8 cellular contexts compared by ENCODE assay signal in the genomic region with DNA sequence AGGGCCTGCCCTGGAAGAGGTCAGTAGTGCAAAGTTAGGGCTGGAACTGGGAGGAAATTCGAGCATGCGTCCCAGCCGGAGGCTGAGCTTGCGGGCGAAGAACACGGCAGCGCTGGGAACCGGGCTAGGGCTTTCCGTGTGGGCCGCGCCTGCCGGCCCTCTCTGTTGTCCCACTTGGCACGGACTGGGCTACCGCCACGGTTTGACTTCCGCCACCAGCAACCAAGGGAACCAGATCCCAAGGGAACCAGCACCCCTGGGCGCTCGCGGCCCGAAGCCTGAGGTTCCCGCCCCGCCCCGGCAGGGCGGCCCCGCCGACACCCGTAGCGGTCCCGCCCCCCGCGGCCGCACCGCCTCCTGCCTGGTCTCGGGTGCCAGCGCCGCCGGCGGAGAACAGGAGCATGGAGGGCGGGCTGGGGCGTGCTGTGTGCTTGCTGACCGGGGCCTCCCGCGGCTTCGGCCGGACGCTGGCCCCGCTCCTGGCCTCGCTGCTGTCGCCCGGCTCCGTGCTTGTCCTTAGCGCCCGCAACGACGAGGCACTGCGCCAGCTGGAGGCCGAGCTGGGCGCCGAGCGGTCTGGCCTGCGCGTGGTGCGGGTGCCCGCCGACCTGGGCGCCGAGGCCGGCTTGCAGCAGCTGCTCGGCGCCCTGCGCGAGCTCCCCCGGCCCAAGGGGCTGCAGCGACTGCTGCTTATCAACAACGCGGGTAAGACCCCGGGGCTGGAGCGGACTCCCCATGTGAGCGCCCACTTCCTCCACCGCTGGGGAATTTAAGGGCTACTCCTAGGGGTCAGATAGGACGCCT. TPM values are rescaled to one million over a fixed set of nuclear protein-coding genes. Genes with fewer than 3 reads are reported as not detected.
A peak's percentile ranks its signal among the peaks of the same experiment; 100 is the strongest.
DNase-seq lines count a peak whose midpoint lies in the region; ATAC-seq and TF ChIP-seq lines count a peak whose summit lies in the region.

Gene SPR, plus strand, starts transcription at position 377 of the 804 bp plus-strand sequence. Its CDS starts 25 bp downstream, at position 402.

- CTCF ChIA-PET in activated CD8-positive, alpha-beta memory T cell treated with anti-CD3 and anti-CD28 coated beads for 36 hours (lab: Charles Lee) = interaction anchor here (0.7 to 2.1 kb wide), 17 partner anchors 8 to 290 kb away, joined by 3 to 8 read pairs (median 4); partner anchors contain the start of gene EMX1

- H3K27ac ChIP-seq in BLaER1 (peak within 1 kb of the TSS; percentile 24), endodermal cell (ENCODE audit: low read depth, low read length) (no peak within 1 kb of the TSS), mesenchymal stem cell (ENCODE audit: low read length, poor library complexity, severe bottlenecking) (peak within 1 kb of the TSS; percentile 70)

- H2BK15ac ChIP-seq in mesenchymal stem cell (ENCODE audit: low read depth, poor library complexity, severe bottlenecking) = peak within 1 kb of the TSS; percentile 56

- H3K36me3 ChIP-seq in BLaER1 = peaks cover 12% of the 10 kb centered on the region; the same call in 1 of the 2 replicates
- H3K36me3 ChIP-seq in endodermal cell (ENCODE audit: control insufficient read depth, insufficient read depth, low read length) = no peaks in the 10 kb centered on the region
- peaks cover 11 to 22% of the 10 kb centered on the region in 2 experiments for H3K36me3 ChIP-seq in mesenchymal stem cell (ENCODE audit: control insufficient read depth in 1 of 2, insufficient read depth in 2 of 2, low read depth in 1 of 2, low read length in 2 of 2)

- no peak within 1 kb of the TSS for H2BK12ac ChIP-seq in mesenchymal stem cell (ENCODE audit: low read length in 2 of 2)

- H3K4me3 ChIP-seq in BLaER1 (peak within 1 kb of the TSS; percentile 84), endodermal cell (ENCODE audit: low read length) (peak within 1 kb of the TSS; percentile 89), mesenchymal stem cell (ENCODE audit: insufficient read depth in 1 of 2, low read depth in 1 of 2, low read length in 2 of 2) (peak within 1 kb of the TSS; percentile 79 to 81)

- DNase-seq in NCI-H526 treated with DMSO at 0.1 percent for 48 hours (lab: John Stamatoyannopoulos, UW) (peak; percentile 53), endodermal cell (peak; percentile 90), mesenchymal stem cell (peak; percentile 72)
- peak; percentile 53 to 55 for DNase-seq in stimulated activated CD8-positive, alpha-beta memory T cell treated with anti-CD3 and anti-CD28 coated beads, Interleukin-15, amount 100 ng/mL, for 48 hours (ENCODE audit: low read depth in 2 of 2)

- peak within 1 kb of the TSS; percentile 76 for H4K91ac ChIP-seq in mesenchymal stem cell (ENCODE audit: low read length)

- H3K27me3 ChIP-seq in BLaER1 = peaks cover 8% of the 10 kb centered on the region
- peaks cover 51% of the 10 kb centered on the region for H3K27me3 ChIP-seq in endodermal cell (ENCODE audit: control insufficient read depth, insufficient read depth, low read length, poor library complexity, severe bottlenecking)
- H3K27me3 ChIP-seq in mesenchymal stem cell (ENCODE audit: control insufficient read depth in 1 of 2, insufficient read depth in 1 of 2, low read length in 2 of 2) = peaks cover 3 to 6% of the 10 kb centered on the region in 2 experiments

- H3K36me3 Mint-ChIP-seq in endodermal cell (ENCODE audit: low read depth) = no peaks in the 10 kb centered on the region

- H3K23ac ChIP-seq in mesenchymal stem cell (ENCODE audit: low read length in 2 of 2) = peak within 1 kb of the TSS in 1 of 2 experiments; percentile 83

- peaks cover 41% of the 10 kb centered on the region for H4K20me1 ChIP-seq in BLaER1

- TF ChIP-seq CTCF in endodermal cell (conservative IDR thresholded peaks at IDR 0.05) = no peak

- H4K8ac ChIP-seq in mesenchymal stem cell (ENCODE audit: low read length) = peak within 1 kb of the TSS; percentile 90

- 2 to 3% methylated on average over 38 to 81 of the region's 81 CpGs for WGBS in endodermal cell (ENCODE audit: insufficient coverage in 1 of 2, insufficient read length in 1 of 2), 2 experiments
- WGBS in mesenchymal stem cell = 1% methylated on average over 79 of the region's 81 CpGs

- peak; percentile 30 for TF ChIP-seq POLR2A in GM19099 (IDR thresholded peaks at IDR 0.05; ENCODE audit: extremely low read depth, insufficient read length, low read depth)

- peaks cover 20% of the 10 kb centered on the region for H3K4me1 ChIP-seq in BLaER1
- H3K4me1 ChIP-seq in endodermal cell (ENCODE audit: control insufficient read depth, insufficient read depth, low read length) = no peaks in the 10 kb centered on the region
- H3K4me1 ChIP-seq in mesenchymal stem cell (ENCODE audit: control insufficient read depth, insufficient read depth, low read depth, low read length) = peaks cover 12% of the 10 kb centered on the region

- peak within 1 kb of the TSS; percentile 62 for H3K4me3 Mint-ChIP-seq in endodermal cell

- H2BK120ac ChIP-seq in mesenchymal stem cell (ENCODE audit: low read depth, low read length) = peak within 1 kb of the TSS; percentile 74

- no peaks in the 10 kb centered on the region for H3K9me3 ChIP-seq in BLaER1
- H3K9me3 ChIP-seq in endodermal cell (ENCODE audit: control insufficient read depth, low read length) = no peaks in the 10 kb centered on the region
- no peaks in the 10 kb centered on the region for H3K9me3 ChIP-seq in mesenchymal stem cell (ENCODE audit: control insufficient read depth, low read length)

- peak; percentile 87 for ATAC-seq in HG03196 (IDR thresholded peaks at IDR 0.05; ENCODE audit: unreplicated experiment)

- peaks cover 10% of the 10 kb centered on the region for H3K79me1 ChIP-seq in mesenchymal stem cell (replicated peaks; ENCODE audit: low read length, poor library complexity, severe bottlenecking)

- no peak within 1 kb of the TSS for H2AK5ac ChIP-seq in mesenchymal stem cell (ENCODE audit: low read length, severe bottlenecking)

- H3K4me1 Mint-ChIP-seq in endodermal cell = peaks cover 5% of the 10 kb centered on the region

- no peaks in the 10 kb centered on the region for H3K9me3 Mint-ChIP-seq in endodermal cell

- H3K4me2 ChIP-seq in BLaER1 (peak within 1 kb of the TSS; percentile 95), mesenchymal stem cell (ENCODE audit: low read length, poor library complexity, severe bottlenecking) (peak within 1 kb of the TSS; percentile 96)

- peak within 1 kb of the TSS in 1 of 2 experiments; percentile 86 for H3K14ac ChIP-seq in mesenchymal stem cell (ENCODE audit: low read length in 2 of 2)

- H3K18ac ChIP-seq in mesenchymal stem cell (ENCODE audit: low read depth in 1 of 2, low read length in 2 of 2) = peak within 1 kb of the TSS; percentile 8 to 81

- H3K9ac ChIP-seq in BLaER1 (peak within 1 kb of the TSS; percentile 78), endodermal cell (ENCODE audit: extremely low read depth, low read length, poor library complexity, severe bottlenecking) (no peak within 1 kb of the TSS), mesenchymal stem cell (ENCODE audit: low read length) (peak within 1 kb of the TSS; percentile 86)

- no peak within 1 kb of the TSS for H2BK5ac ChIP-seq in mesenchymal stem cell (ENCODE audit: low read depth, low read length, poor library complexity, severe bottlenecking)

- H3K27me3 Mint-ChIP-seq in endodermal cell (ENCODE audit: insufficient read depth) = peaks cover 50% of the 10 kb centered on the region

- H3K4ac ChIP-seq in mesenchymal stem cell (ENCODE audit: low read depth in 1 of 2, low read length in 2 of 2) = peak within 1 kb of the TSS; percentile 6 to 46

- peak within 1 kb of the TSS; percentile 98 for H2AFZ ChIP-seq in mesenchymal stem cell (ENCODE audit: low read depth, low read length)

- POLR2A ChIA-PET in activated CD8-positive, alpha-beta memory T cell treated with anti-CD3 and anti-CD28 coated beads for 36 hours (lab: Charles Lee) = no interaction called here

- no peak within 1 kb of the TSS for H3K27ac Mint-ChIP-seq in endodermal cell

RNA-seq across cellular contexts. Expression of gene SPR, which starts in this region (rescaled TPM):
- total RNA-seq in activated CD8-positive, alpha-beta memory T cell treated with anti-CD3 and anti-CD28 coated beads for 36 hours = 10 to 100 TPM; 11.6 to 12.0 TPM
- 10 to 100 TPM; 13.7 to 15.2 TPM for total RNA-seq in endodermal cell
- polyA plus RNA-seq in endodermal cell (2013, experiment 1 of 2) = 2.5 TPM
- 1.7 TPM for polyA plus RNA-seq in endodermal cell (2013, experiment 2 of 2)
- polyA plus RNA-seq in mesenchymal stem cell (2013, experiment 1 of 2) = 10.7 TPM
- polyA plus RNA-seq in mesenchymal stem cell (2013, experiment 2 of 2) = 10.3 TPM
